In genomic region chr2:236159778-236160170, GRCh38 we compare ENCODE assay signal across 22 cellular contexts. TPM values are rescaled to one million over a fixed set of nuclear protein-coding genes. Genes with fewer than 3 reads are reported as not detected.
"Had no signal": no experiment of that assay in that cellular context is flagged by ENCODE, and none has a peak within 500 bp of the region (broad histone marks: within the 10 kb centered on the region; RNA-seq: fewer than 3 reads in every experiment).

No MANE protein-coding gene starts in this region.

- H3K9ac ChIP-seq: parathyroid adenoma had no signal

- H3K36me3 ChIP-seq: cardiac muscle cell, neutrophil, upper lobe of left lung had no signal

- H3K9me3 Mint-ChIP-seq: activated CD4-positive, alpha-beta T cell treated with anti-CD3 and anti-CD28 coated beads, Interleukin-2, amount 10 ng/mL, durations not matched to agents 24 days and 14 days; activated CD8-positive, alpha-beta T cell treated with anti-CD3 and anti-CD28 coated beads for 36 hours; activated naive CD8-positive, alpha-beta T cell treated with anti-CD3 and anti-CD28 coated beads, Interleukin-2, amount 10 ng/mL, durations not matched to agents 7 days and 5 days; activated T-helper 2 cell treated with anti-CD3 and anti-CD28 coated beads, Interferon-gamma antibody, Interleukin-2, Interleukin-4, amounts not matched to agents 10 μg/mL and 5 μg/mL and 100 μg/mL, durations not matched to agents 14 hours and 24 hours and 36 hours; memory B cell; stimulated activated memory B cell treated with anti-CD40 and anti-IgM and Interleukin-4, amounts not matched to agents 10 μg/mL and 1 μg/mL and 100 μg/mL, for 72 hours had no signal

- H3K4me3 Mint-ChIP-seq: activated CD4-positive, alpha-beta T cell treated with anti-CD3 and anti-CD28 coated beads, Interleukin-2, amount 10 ng/mL, durations not matched to agents 24 days and 14 days; activated CD8-positive, alpha-beta T cell treated with anti-CD3 and anti-CD28 coated beads for 36 hours; activated naive CD8-positive, alpha-beta T cell treated with anti-CD3 and anti-CD28 coated beads, Interleukin-2, amount 10 ng/mL, durations not matched to agents 7 days and 5 days; memory B cell; naive thymus-derived CD8-positive, alpha-beta T cell; stimulated activated memory B cell treated with anti-CD40 and anti-IgM and Interleukin-4, amounts not matched to agents 10 μg/mL and 1 μg/mL and 100 μg/mL, for 72 hours; T-cell had no signal

- H3K36me3 Mint-ChIP-seq: activated naive CD8-positive, alpha-beta T cell treated with anti-CD3 and anti-CD28 coated beads, Interleukin-2, amount 10 ng/mL, durations not matched to agents 7 days and 5 days; memory B cell; stimulated activated memory B cell treated with anti-CD40 and anti-IgM and Interleukin-4, amounts not matched to agents 10 μg/mL and 1 μg/mL and 100 μg/mL, for 72 hours; T-cell had no signal

- H3K79me2 ChIP-seq: parathyroid adenoma had no signal

- H3K9me3 ChIP-seq: neutrophil, testis, upper lobe of left lung had no signal

- H2AFZ ChIP-seq: parathyroid adenoma had no signal

- H3K4me3 ChIP-seq: cardiac muscle cell, testis, upper lobe of left lung had no signal

- H3K4me1 Mint-ChIP-seq: activated CD4-positive, alpha-beta T cell treated with anti-CD3 and anti-CD28 coated beads, Interleukin-2, amount 10 ng/mL, durations not matched to agents 24 days and 14 days; activated naive CD8-positive, alpha-beta T cell treated with anti-CD3 and anti-CD28 coated beads, Interleukin-2, amount 10 ng/mL, durations not matched to agents 7 days and 5 days; memory B cell had no signal

- DNase-seq: activated CD4-positive, alpha-beta T cell treated with anti-CD3 and anti-CD28 coated beads, Interleukin-2, amount 10 ng/mL, durations not matched to agents 24 days and 14 days; activated CD8-positive, alpha-beta T cell treated with anti-CD3 and anti-CD28 coated beads for 36 hours; activated naive CD4-positive, alpha-beta T cell treated with Interleukin-2 at 50 U/mL for 16 hours; activated naive CD8-positive, alpha-beta T cell treated with anti-CD3 and anti-CD28 coated beads, Interleukin-2, amount 10 ng/mL, durations not matched to agents 7 days and 5 days; activated T-cell treated with anti-CD3 and anti-CD28 coated beads, Interleukin-2, amount 50 U/mL, for 1 hour; amygdala; foreskin keratinocyte; glutamatergic neuron; left ventricle myocardium superior; naive thymus-derived CD8-positive, alpha-beta T cell; stimulated activated CD4-positive, alpha-beta T cell treated with anti-CD3 and anti-CD28 coated beads, Interleukin-4, amount 100 ng/mL, for 4 hours; T-cell; testis had no signal

- H3K4me1 ChIP-seq: parathyroid adenoma had no signal

- H3K27ac Mint-ChIP-seq: activated CD4-positive, alpha-beta T cell treated with anti-CD3 and anti-CD28 coated beads, Interleukin-2, amount 10 ng/mL, durations not matched to agents 24 days and 14 days; activated CD8-positive, alpha-beta T cell treated with anti-CD3 and anti-CD28 coated beads for 36 hours; activated naive CD8-positive, alpha-beta T cell treated with anti-CD3 and anti-CD28 coated beads, Interleukin-2, amount 10 ng/mL, durations not matched to agents 7 days and 5 days; activated T-helper 2 cell treated with anti-CD3 and anti-CD28 coated beads, Interferon-gamma antibody, Interleukin-2, Interleukin-4, amounts not matched to agents 10 μg/mL and 5 μg/mL and 100 μg/mL, durations not matched to agents 14 hours and 24 hours and 36 hours; memory B cell; stimulated activated memory B cell treated with anti-CD40 and anti-IgM and Interleukin-4, amounts not matched to agents 10 μg/mL and 1 μg/mL and 100 μg/mL, for 72 hours; T-cell had no signal

- H3K27ac ChIP-seq: cardiac muscle cell, foreskin keratinocyte, neutrophil, parathyroid adenoma, testis, upper lobe of left lung had no signal

- H3K27me3 ChIP-seq: testis had no signal

- ATAC-seq: activated CD8-positive, alpha-beta T cell treated with anti-CD3 and anti-CD28 coated beads for 36 hours; foreskin keratinocyte; left ventricle myocardium superior; naive thymus-derived CD8-positive, alpha-beta T cell; sciatic nerve; stimulated activated memory B cell treated with anti-CD40 and anti-IgM and Interleukin-4, amounts not matched to agents 10 μg/mL and 1 μg/mL and 100 μg/mL, for 72 hours; T-cell had no signal

RNA-seq across cellular contexts. Expression of gene GBX2, which starts 8.4 kb away (rescaled TPM):
- total RNA-seq: activated CD4-positive, alpha-beta T cell treated with anti-CD3 and anti-CD28 coated beads, Interleukin-2, amount 10 ng/mL, durations not matched to agents 24 days and 14 days; activated CD8-positive, alpha-beta T cell treated with anti-CD3 and anti-CD28 coated beads for 36 hours; activated naive CD8-positive, alpha-beta T cell treated with anti-CD3 and anti-CD28 coated beads, Interleukin-2, amount 10 ng/mL, durations not matched to agents 7 days and 5 days; activated T-helper 2 cell treated with anti-CD3 and anti-CD28 coated beads, Interferon-gamma antibody, Interleukin-2, Interleukin-4, amounts not matched to agents 10 μg/mL and 5 μg/mL and 100 μg/mL, durations not matched to agents 14 hours and 24 hours and 36 hours; fibroblast of lung; left ventricle myocardium superior; naive thymus-derived CD8-positive, alpha-beta T cell; sciatic nerve; T-cell; upper lobe of left lung had no signal
- polyA plus RNA-seq: naive thymus-derived CD8-positive, alpha-beta T cell had no signal
